In genomic region chr5:166004006-166004405, GRCh38 we compare ENCODE assay signal across 26 cellular contexts.
"Had no signal": no experiment of that assay in that cellular context is flagged by ENCODE, and none has a peak within 500 bp of the region (broad histone marks: within the 10 kb centered on the region; RNA-seq: fewer than 3 reads in every experiment).

No MANE protein-coding gene starts in this region.

- H3K27me3 ChIP-seq: neutrophil, ovary, right lobe of liver, sigmoid colon, stomach, thyroid gland, tibial nerve, upper lobe of left lung, vagina had no signal

- ATAC-seq: natural killer cell treated with Interleukin-12 subunit alpha and Interleukin-12 subunit beta and Interleukin-15 and Interleukin-18, amount 100 ng/mL, for 72 hours; psoas muscle; right cardiac atrium; right lobe of liver; stimulated activated effector memory CD8-positive, alpha-beta T cell treated with anti-CD3 and anti-CD28 coated beads, Interleukin-12 subunit alpha, Interleukin-12 subunit beta, amount 100 ng/mL, for 72 hours; stimulated activated naive B cell treated with anti-CD40 and anti-IgM and Interleukin-4, amounts not matched to agents 10 μg/mL and 1 μg/mL and 100 μg/mL, for 72 hours had no signal

- DNase-seq: nephron progenitor cell; nucleus accumbens; ovary; posterior cingulate gyrus; psoas muscle; right cardiac atrium; right lobe of liver; sigmoid colon; small intestine; stimulated activated CD4-positive, alpha-beta T cell treated with anti-CD3 and anti-CD28 coated beads, Interleukin-15, amount 100 ng/mL, for 24 hours; stimulated activated CD4-positive, alpha-beta T cell treated with anti-CD3 and anti-CD28 coated beads, Interleukin-2, amount 100 ng/mL, for 24 hours; stimulated activated CD4-positive, alpha-beta T cell treated with anti-CD3 and anti-CD28 coated beads, Interleukin-2, amount 100 ng/mL, for 48 hours; stimulated activated CD4-positive, alpha-beta T cell treated with anti-CD3 and anti-CD28 coated beads, Interleukin-4, amount 100 ng/mL, for 24 hours; stimulated activated naive B cell treated with anti-CD40 and anti-IgM and Interleukin-4, amounts not matched to agents 10 μg/mL and 1 μg/mL and 100 μg/mL, for 72 hours; stimulated activated naive CD4-positive, alpha-beta T cell treated with Interleukin-2 at 50 U/mL for 16 hours; stomach; thyroid gland; trophoblast cell; upper lobe of left lung had no signal

- H3K9me3 ChIP-seq: neutrophil, ovary, psoas muscle, right lobe of liver, sigmoid colon, stomach, thoracic aorta, thyroid gland, tibial nerve, upper lobe of left lung, vagina had no signal

- H3K79me2 ChIP-seq: parathyroid adenoma had no signal

- H3K27ac ChIP-seq: neutrophil, ovary, parathyroid adenoma, psoas muscle, right lobe of liver, sigmoid colon, stomach, thoracic aorta, thyroid gland, tibial nerve, upper lobe of left lung, vagina had no signal

- H3K4me1 ChIP-seq: parathyroid adenoma, psoas muscle, right lobe of liver, sigmoid colon, thyroid gland, tibial nerve, upper lobe of left lung, vagina had no signal

- H3K4me3 ChIP-seq: ovary, psoas muscle, right lobe of liver, sigmoid colon, stomach, thoracic aorta, thyroid gland, tibial nerve, upper lobe of left lung, vagina had no signal

- H2AFZ ChIP-seq: parathyroid adenoma had no signal

- H3K36me3 ChIP-seq: neutrophil, ovary, right lobe of liver, sigmoid colon, stomach, thoracic aorta, thyroid gland, tibial nerve, upper lobe of left lung, vagina had no signal

- H3K9ac ChIP-seq: parathyroid adenoma had no signal
